ENCODE assay signal across 1 cellular context in genomic region chr9:122949696-122950095, GRCh38.
TF ChIP-seq lines count a peak whose summit lies in the region.

No MANE protein-coding gene starts in this region.

TF ChIP-seq in endothelial cell of umbilical vein, 7 proteins besides CTCF, POLR2A, EP300 and RAD21:
- TF ChIP-seq FOS (IDR thresholded peaks at IDR 0.05; ENCODE audit: borderline replicate concordance, insufficient read depth, low read length) (no peak), GATA2 (IDR thresholded peaks at IDR 0.05; ENCODE audit: insufficient read depth, insufficient read length, low read depth, low read length) (no peak), EZH2 (IDR thresholded peaks at IDR 0.05; ENCODE audit: borderline replicate concordance, low read depth, low read length, severe bottlenecking) (no peak), JUN (IDR thresholded peaks at IDR 0.05; ENCODE audit: borderline replicate concordance, insufficient read depth, insufficient read length, low read depth) (no peak), POLR2AphosphoS5 (IDR thresholded peaks at IDR 0.05; ENCODE audit: insufficient read depth, low read depth, low read length) (no peak), MYC (IDR thresholded peaks at IDR 0.05; ENCODE audit: low read depth, low read length) (no peak), MAX (IDR thresholded peaks at IDR 0.05; ENCODE audit: insufficient read depth, insufficient read length) (no peak)
TF ChIP-seq in endothelial cell of umbilical vein: peak in this region for 0.
